10 cellular contexts compared by ENCODE assay signal in the genomic region with DNA sequence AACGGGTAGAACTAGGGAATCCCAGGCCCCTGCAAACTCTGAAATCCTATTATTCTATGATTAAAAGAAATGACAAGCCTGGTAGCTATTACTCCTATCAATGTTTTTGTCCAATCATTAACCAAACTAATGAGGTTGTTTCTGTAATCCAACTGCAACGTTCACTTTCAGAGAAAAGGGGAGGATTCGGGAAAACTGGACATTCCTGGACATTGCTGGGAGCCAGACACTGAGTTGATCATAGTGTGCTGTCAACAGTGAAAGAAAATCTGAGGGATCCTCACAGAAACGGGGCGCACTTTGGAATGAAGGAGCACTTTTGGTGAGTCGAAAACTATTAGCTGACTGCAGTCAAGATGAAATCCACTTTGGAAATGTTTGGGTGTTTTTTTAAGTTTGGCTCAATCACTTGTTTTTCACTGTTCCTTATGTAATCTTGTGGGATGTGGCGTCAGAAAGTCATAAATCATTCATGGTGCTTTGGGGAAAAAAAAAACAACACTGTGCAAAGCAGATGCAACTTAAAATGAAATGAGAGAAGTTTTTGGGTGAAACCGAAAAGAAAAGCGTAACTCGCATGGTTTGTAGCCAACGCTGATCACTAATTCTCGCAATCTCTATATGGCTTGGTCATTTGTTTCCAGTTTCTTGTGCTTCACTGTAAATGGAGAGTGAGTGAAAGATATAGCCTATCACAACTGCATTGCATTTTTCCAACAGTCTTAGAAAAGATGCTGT. TPM values are rescaled to one million over a fixed set of nuclear protein-coding genes. Genes with fewer than 3 reads are reported as not detected.
A peak's percentile ranks its signal among the peaks of the same experiment; 100 is the strongest.
DNase-seq lines count a peak whose midpoint lies in the region; ATAC-seq and TF ChIP-seq lines count a peak whose summit lies in the region.
"Had no signal": no experiment of that assay in that cellular context is flagged by ENCODE, and none has a peak within 500 bp of the region (broad histone marks: within the 10 kb centered on the region; RNA-seq: fewer than 3 reads in every experiment).

No MANE protein-coding gene starts in this region.

- H3K4me2 ChIP-seq in OCI-LY7 (ENCODE audit: low read length): no peak overlapping the region

- intact Hi-C loops in OCI-LY7 (cut with micrococcal nuclease; ENCODE audit: unreplicated experiment): no loop called here

- no peak for TF ChIP-seq CTCF in OCI-LY7 (conservative IDR thresholded peaks at IDR 0.05; ENCODE audit: low read length)

- H3K79me2 ChIP-seq in OCI-LY7 (ENCODE audit: insufficient read depth, low read depth, low read length): no peaks in the 10 kb centered on the region

- BruUV-seq in OCI-LY7 (replicated peaks; lab: Mats Ljungman, UMichigan): no TSS peak

- H3K9me3 ChIP-seq in OCI-LY7 (ENCODE audit: low read length): no peaks in the 10 kb centered on the region

- no peaks in the 10 kb centered on the region for H3K36me3 ChIP-seq in rectal smooth muscle tissue (ENCODE audit: control insufficient read depth, insufficient read depth, low read length)
- no peaks in the 10 kb centered on the region for H3K36me3 ChIP-seq in OCI-LY7 (ENCODE audit: insufficient read depth, low read length)

- H3K27ac ChIP-seq in rectal smooth muscle tissue (ENCODE audit: low read depth, low read length): no peak overlapping the region
- no peak overlapping the region for H3K27ac ChIP-seq in OCI-LY7 (ENCODE audit: low read depth, low read length, poor library complexity, severe bottlenecking)
- H3K27ac ChIP-seq: epithelial cell of prostate had no signal

- ATAC-seq in GM19023 (IDR thresholded peaks at IDR 0.05; ENCODE audit: unreplicated experiment): peak; percentile 83
- ATAC-seq in HG02678 (IDR thresholded peaks at IDR 0.05; ENCODE audit: unreplicated experiment): peak; percentile 83
- ATAC-seq in SK-N-SH treated with all-trans-retinoic acid at 6 μM for 48 hours: peak; percentile 53

- DNase-seq in occipital lobe (lab: John Stamatoyannopoulos, UW) (no peak), anterior cingulate cortex (lab: John Stamatoyannopoulos, UW) (no peak), OCI-LY7 (ENCODE audit: low spot score) (no peak), NCI-H1105 (lab: John Stamatoyannopoulos, UW) (no peak)

- H3K4me1 ChIP-seq in rectal smooth muscle tissue (ENCODE audit: control insufficient read depth, insufficient read depth, low read length) (no peaks in the 10 kb centered on the region), OCI-LY7 (ENCODE audit: insufficient read depth, low read length, poor library complexity, severe bottlenecking) (no peaks in the 10 kb centered on the region)

- H3K4me3 ChIP-seq in rectal smooth muscle tissue (ENCODE audit: low read length) (peak overlapping the region; percentile 32), OCI-LY7 (ENCODE audit: low read depth, low read length, poor library complexity, severe bottlenecking) (no peak overlapping the region)

- no peaks in the 10 kb centered on the region for H4K20me1 ChIP-seq in OCI-LY7 (ENCODE audit: insufficient read depth, low read length)

- no peaks in the 10 kb centered on the region for H3K9me2 ChIP-seq in OCI-LY7 (ENCODE audit: insufficient read depth, low read length)

- H3K9ac ChIP-seq in rectal smooth muscle tissue (ENCODE audit: low read length): no peak overlapping the region

- POLR2A ChIA-PET in OCI-LY7 (lab: Charles Lee): interaction anchor here (0.5 to 1.0 kb wide), 5 partner anchors 12 to 673 kb away, joined by 3 to 4 read pairs (median 3); no protein-coding TSS in a partner anchor

- H2AFZ ChIP-seq in OCI-LY7 (ENCODE audit: low read length): no peak overlapping the region

- H3K27me3 ChIP-seq in rectal smooth muscle tissue (ENCODE audit: control insufficient read depth, insufficient read depth, low read length): no peaks in the 10 kb centered on the region

- CTCF ChIA-PET in OCI-LY7 (lab: Charles Lee; ENCODE audit: unreplicated experiment): no interaction called here

TF ChIP-seq in SK-N-SH treated with all-trans-retinoic acid at 6 μM for 48 hours, 23 proteins besides CTCF, POLR2A, EP300 and RAD21:
- TF ChIP-seq, protein P1, sequence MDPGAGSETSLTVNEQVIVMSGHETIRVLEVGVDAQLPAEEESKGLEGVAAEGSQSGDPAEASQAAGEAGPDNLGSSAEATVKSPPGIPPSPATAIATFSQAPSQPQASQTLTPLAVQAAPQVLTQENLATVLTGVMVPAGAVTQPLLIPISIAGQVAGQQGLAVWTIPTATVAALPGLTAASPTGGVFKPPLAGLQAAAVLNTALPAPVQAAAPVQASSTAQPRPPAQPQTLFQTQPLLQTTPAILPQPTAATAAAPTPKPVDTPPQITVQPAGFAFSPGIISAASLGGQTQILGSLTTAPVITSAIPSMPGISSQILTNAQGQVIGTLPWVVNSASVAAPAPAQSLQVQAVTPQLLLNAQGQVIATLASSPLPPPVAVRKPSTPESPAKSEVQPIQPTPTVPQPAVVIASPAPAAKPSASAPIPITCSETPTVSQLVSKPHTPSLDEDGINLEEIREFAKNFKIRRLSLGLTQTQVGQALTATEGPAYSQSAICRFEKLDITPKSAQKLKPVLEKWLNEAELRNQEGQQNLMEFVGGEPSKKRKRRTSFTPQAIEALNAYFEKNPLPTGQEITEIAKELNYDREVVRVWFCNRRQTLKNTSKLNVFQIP (CRISPR knock-in tag; IDR thresholded peaks at IDR 0.05; ENCODE audit: borderline replicate concordance, low read depth): no peak
- TF ChIP-seq, protein P2, sequence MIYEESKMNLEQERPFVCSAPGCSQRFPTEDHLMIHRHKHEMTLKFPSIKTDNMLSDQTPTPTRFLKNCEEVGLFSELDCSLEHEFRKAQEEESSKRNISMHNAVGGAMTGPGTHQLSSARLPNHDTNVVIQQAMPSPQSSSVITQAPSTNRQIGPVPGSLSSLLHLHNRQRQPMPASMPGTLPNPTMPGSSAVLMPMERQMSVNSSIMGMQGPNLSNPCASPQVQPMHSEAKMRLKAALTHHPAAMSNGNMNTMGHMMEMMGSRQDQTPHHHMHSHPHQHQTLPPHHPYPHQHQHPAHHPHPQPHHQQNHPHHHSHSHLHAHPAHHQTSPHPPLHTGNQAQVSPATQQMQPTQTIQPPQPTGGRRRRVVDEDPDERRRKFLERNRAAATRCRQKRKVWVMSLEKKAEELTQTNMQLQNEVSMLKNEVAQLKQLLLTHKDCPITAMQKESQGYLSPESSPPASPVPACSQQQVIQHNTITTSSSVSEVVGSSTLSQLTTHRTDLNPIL (CRISPR knock-in tag; IDR thresholded peaks at IDR 0.05; ENCODE audit: low read depth): no peak
- TF ChIP-seq BACH2 (CRISPR knock-in tag; IDR thresholded peaks at IDR 0.05; ENCODE audit: borderline replicate concordance) (no peak), ZNF8 (CRISPR knock-in tag; IDR thresholded peaks at IDR 0.05) (no peak), ZNF70 (CRISPR knock-in tag; IDR thresholded peaks at IDR 0.05) (no peak)

RNA-seq across cellular contexts. Expression of a gene that starts 51.2 kb away (rescaled TPM):
- total RNA-seq in occipital lobe: 1.1 TPM
- total RNA-seq in OCI-LY7 (2014; rRNA removed; shearing (Covaris generic)): not detected in 2 replicates
- total RNA-seq in OCI-LY7 (2022): not detected in 2 replicates
- total RNA-seq: activated CD8-positive, alpha-beta memory T cell treated with anti-CD3 and anti-CD28 coated beads for 36 hours had no signal
